Comparison of ENCODE assay signal across 25 cellular contexts in the genomic region with DNA sequence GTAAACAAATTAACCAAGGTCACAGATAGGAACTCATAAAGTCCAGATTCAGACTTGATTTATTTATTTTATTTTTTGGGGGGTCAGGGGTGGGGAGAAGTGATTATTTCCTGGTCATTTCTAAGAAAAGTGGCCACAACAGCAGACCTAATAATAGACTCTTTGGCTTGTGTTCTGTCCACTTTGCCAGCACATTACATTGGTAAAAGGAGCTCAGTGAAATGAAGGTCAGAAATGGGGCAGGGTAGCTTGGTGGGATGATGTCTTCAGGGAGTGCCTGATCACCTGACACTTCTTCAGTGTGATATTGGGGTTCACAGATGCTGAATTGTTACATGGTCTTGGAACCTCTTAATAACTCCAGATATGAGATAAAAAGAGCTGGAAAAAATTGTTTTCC.
"Had no signal": no experiment of that assay in that cellular context is flagged by ENCODE, and none has a peak within 500 bp of the region (broad histone marks: within the 10 kb centered on the region; RNA-seq: fewer than 3 reads in every experiment).

No MANE protein-coding gene starts in this region.

- ATAC-seq: esophagus mucosa; gastroesophageal sphincter; natural killer cell treated with Interleukin-12 subunit alpha and Interleukin-12 subunit beta and Interleukin-15 and Interleukin-18, amount 100 ng/mL, for 72 hours; stimulated activated naive B cell treated with anti-CD40 and anti-IgM and Interleukin-4, amounts not matched to agents 10 μg/mL and 1 μg/mL and 100 μg/mL, for 72 hours; upper lobe of right lung had no signal

- H3K4me3 ChIP-seq: colonic mucosa, gastroesophageal sphincter, left lung, lower lobe of right lung, sigmoid colon, transverse colon, upper lobe of right lung, uterus had no signal

- H3K9me3 ChIP-seq: colonic mucosa, gastroesophageal sphincter, left lung, lower lobe of right lung, neutrophil, sigmoid colon, transverse colon, upper lobe of right lung, uterus had no signal

- DNase-seq: central memory CD4-positive, alpha-beta T cell; colonic mucosa; effector CD8-positive, alpha-beta T cell; endodermal cell; foreskin fibroblast; hypothalamus; immature natural killer cell; left lung; lower lobe of right lung; naive B cell; right cardiac atrium; sigmoid colon; small intestine; stimulated activated CD4-positive, alpha-beta T cell treated with anti-CD3 and anti-CD28 coated beads, Interleukin-15, amount 100 ng/mL, for 24 hours; stimulated activated CD4-positive, alpha-beta T cell treated with anti-CD3 and anti-CD28 coated beads, Interleukin-2, amount 100 ng/mL, for 48 hours; stimulated activated naive B cell treated with anti-CD40 and anti-IgM and Interleukin-4, amounts not matched to agents 10 μg/mL and 1 μg/mL and 100 μg/mL, for 72 hours; transverse colon; upper lobe of right lung; uterus had no signal

- H3K4me1 ChIP-seq: colonic mucosa, lower lobe of right lung, parathyroid adenoma, upper lobe of right lung, uterus had no signal

- H3K27me3 ChIP-seq: colonic mucosa, gastroesophageal sphincter, left lung, neutrophil, sigmoid colon, transverse colon, upper lobe of right lung, uterus had no signal

- H3K36me3 ChIP-seq: uterus had no signal

- H3K27ac ChIP-seq: colonic mucosa, epithelial cell of prostate, gastroesophageal sphincter, left lung, lower lobe of right lung, neutrophil, parathyroid adenoma, sigmoid colon, transverse colon, upper lobe of right lung, uterus had no signal

- H2AFZ ChIP-seq: parathyroid adenoma had no signal
